3 cellular contexts compared by ENCODE assay signal in the genomic region with DNA sequence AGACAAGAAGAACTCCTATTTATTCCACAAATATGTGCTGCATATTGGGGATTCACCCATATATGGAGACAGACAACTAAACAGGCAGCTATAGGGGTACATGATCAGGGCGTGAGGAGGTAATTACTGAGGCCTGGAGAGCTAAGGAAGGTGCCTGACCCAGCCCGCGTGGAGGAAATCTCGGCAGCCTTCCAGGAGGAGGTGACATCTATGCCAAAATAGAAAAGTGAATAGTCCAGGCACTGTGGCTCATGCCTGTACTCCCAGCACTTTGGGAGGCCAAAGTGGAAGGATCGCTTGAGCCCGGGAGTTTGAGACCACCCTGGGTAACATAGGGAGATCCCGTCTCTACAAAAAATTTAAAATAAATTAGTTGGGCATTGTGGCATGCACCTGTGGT.
TF ChIP-seq lines count a peak whose summit lies in the region.

No MANE protein-coding gene starts in this region.

TF ChIP-seq in A549, 52 proteins besides CTCF, POLR2A, EP300 and RAD21:
- TF ChIP-seq ZFP36 (IDR thresholded peaks at IDR 0.05; ENCODE audit: borderline replicate concordance, partially characterized antibody): peak; percentile 93
- no peak for TF ChIP-seq BHLHE40 (IDR thresholded peaks at IDR 0.05; ENCODE audit: low read depth, low read length)

TF ChIP-seq in K562, 482 proteins besides CTCF, POLR2A, EP300 and RAD21 (continues in another document):
- TF ChIP-seq POLR2B (IDR thresholded peaks at IDR 0.05; ENCODE audit: low read depth, partially characterized antibody) (no peak), ZFP36 (IDR thresholded peaks at IDR 0.05; ENCODE audit: low read depth, low read length, partially characterized antibody) (peak; percentile 96), MAZ (CRISPR knock-in tag; conservative IDR thresholded peaks at IDR 0.05 in 1 of 2, IDR thresholded peaks at IDR 0.05 in 1 of 2) (no peak), POLR2G (IDR thresholded peaks at IDR 0.05; ENCODE audit: low read depth, low read length) (no peak), MITF (IDR thresholded peaks at IDR 0.05) (no peak), MYC (IDR thresholded peaks at IDR 0.05; ENCODE audit: low read depth, low read length) (no peak), MYC (CRISPR knock-in tag; IDR thresholded peaks at IDR 0.05; ENCODE audit: borderline replicate concordance, low read depth) (no peak), ETS2 (tag; IDR thresholded peaks at IDR 0.05; ENCODE audit: borderline replicate concordance, poor library complexity, severe bottlenecking) (no peak), RBFOX2 (IDR thresholded peaks at IDR 0.05; ENCODE audit: low read depth, low read length) (no peak), ZNF133 (CRISPR knock-in tag; IDR thresholded peaks at IDR 0.05) (no peak), MXI1 (IDR thresholded peaks at IDR 0.05; ENCODE audit: low read depth, low read length) (no peak), ZKSCAN8 (CRISPR knock-in tag; IDR thresholded peaks at IDR 0.05) (no peak), PTTG1 (tag; IDR thresholded peaks at IDR 0.05; ENCODE audit: low read depth) (no peak), MEIS2 (IDR thresholded peaks at IDR 0.05; ENCODE audit: partially characterized antibody) (no peak), ZNF561 (CRISPR knock-in tag; conservative IDR thresholded peaks at IDR 0.05) (no peak), BCOR (IDR thresholded peaks at IDR 0.05) (0 out of 2 replicates have a peak, but pooled peaks have one; percentile 44), ZFP1 (CRISPR knock-in tag; IDR thresholded peaks at IDR 0.05) (no peak), ZNF436 (CRISPR knock-in tag; IDR thresholded peaks at IDR 0.05) (0 out of 2 replicates have a peak, but pooled peaks have one; percentile 10), GTF2E2 (tag; IDR thresholded peaks at IDR 0.05) (no peak), NFIC (IDR thresholded peaks at IDR 0.05) (peak; percentile 80), CBX2 (IDR thresholded peaks at IDR 0.05; ENCODE audit: insufficient read depth, low read length, poor library complexity, severe bottlenecking) (no peak), ZNF23 (CRISPR knock-in tag; IDR thresholded peaks at IDR 0.05) (no peak), RBM25 (IDR thresholded peaks at IDR 0.05; ENCODE audit: low read depth, low read length, severe bottlenecking) (peak; percentile 79), ZNF445 (CRISPR knock-in tag; IDR thresholded peaks at IDR 0.05; ENCODE audit: low read depth) (no peak), MYNN (IDR thresholded peaks at IDR 0.05) (no peak), MYNN (CRISPR knock-in tag; IDR thresholded peaks at IDR 0.05) (no peak), BCL6 (CRISPR knock-in tag; IDR thresholded peaks at IDR 0.05) (no peak), PRMT5 (CRISPR knock-in tag; IDR thresholded peaks at IDR 0.05) (no peak)
- TF ChIP-seq, protein P1, sequence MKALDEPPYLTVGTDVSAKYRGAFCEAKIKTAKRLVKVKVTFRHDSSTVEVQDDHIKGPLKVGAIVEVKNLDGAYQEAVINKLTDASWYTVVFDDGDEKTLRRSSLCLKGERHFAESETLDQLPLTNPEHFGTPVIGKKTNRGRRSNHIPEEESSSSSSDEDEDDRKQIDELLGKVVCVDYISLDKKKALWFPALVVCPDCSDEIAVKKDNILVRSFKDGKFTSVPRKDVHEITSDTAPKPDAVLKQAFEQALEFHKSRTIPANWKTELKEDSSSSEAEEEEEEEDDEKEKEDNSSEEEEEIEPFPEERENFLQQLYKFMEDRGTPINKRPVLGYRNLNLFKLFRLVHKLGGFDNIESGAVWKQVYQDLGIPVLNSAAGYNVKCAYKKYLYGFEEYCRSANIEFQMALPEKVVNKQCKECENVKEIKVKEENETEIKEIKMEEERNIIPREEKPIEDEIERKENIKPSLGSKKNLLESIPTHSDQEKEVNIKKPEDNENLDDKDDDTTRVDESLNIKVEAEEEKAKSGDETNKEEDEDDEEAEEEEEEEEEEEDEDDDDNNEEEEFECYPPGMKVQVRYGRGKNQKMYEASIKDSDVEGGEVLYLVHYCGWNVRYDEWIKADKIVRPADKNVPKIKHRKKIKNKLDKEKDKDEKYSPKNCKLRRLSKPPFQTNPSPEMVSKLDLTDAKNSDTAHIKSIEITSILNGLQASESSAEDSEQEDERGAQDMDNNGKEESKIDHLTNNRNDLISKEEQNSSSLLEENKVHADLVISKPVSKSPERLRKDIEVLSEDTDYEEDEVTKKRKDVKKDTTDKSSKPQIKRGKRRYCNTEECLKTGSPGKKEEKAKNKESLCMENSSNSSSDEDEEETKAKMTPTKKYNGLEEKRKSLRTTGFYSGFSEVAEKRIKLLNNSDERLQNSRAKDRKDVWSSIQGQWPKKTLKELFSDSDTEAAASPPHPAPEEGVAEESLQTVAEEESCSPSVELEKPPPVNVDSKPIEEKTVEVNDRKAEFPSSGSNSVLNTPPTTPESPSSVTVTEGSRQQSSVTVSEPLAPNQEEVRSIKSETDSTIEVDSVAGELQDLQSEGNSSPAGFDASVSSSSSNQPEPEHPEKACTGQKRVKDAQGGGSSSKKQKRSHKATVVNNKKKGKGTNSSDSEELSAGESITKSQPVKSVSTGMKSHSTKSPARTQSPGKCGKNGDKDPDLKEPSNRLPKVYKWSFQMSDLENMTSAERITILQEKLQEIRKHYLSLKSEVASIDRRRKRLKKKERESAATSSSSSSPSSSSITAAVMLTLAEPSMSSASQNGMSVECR (CRISPR knock-in tag; IDR thresholded peaks at IDR 0.05): no peak
- TF ChIP-seq, protein P2, sequence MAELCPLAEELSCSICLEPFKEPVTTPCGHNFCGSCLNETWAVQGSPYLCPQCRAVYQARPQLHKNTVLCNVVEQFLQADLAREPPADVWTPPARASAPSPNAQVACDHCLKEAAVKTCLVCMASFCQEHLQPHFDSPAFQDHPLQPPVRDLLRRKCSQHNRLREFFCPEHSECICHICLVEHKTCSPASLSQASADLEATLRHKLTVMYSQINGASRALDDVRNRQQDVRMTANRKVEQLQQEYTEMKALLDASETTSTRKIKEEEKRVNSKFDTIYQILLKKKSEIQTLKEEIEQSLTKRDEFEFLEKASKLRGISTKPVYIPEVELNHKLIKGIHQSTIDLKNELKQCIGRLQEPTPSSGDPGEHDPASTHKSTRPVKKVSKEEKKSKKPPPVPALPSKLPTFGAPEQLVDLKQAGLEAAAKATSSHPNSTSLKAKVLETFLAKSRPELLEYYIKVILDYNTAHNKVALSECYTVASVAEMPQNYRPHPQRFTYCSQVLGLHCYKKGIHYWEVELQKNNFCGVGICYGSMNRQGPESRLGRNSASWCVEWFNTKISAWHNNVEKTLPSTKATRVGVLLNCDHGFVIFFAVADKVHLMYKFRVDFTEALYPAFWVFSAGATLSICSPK (IDR thresholded peaks at IDR 0.05; ENCODE audit: borderline replicate concordance): no peak

TF ChIP-seq in HepG2, 621 proteins besides CTCF, POLR2A, EP300 and RAD21:
- TF ChIP-seq NFRKB (IDR thresholded peaks at IDR 0.05) (no peak), ZNF766 (CRISPR knock-in tag; IDR thresholded peaks at IDR 0.05; ENCODE audit: borderline replicate concordance) (no peak), ZNF619 (CRISPR knock-in tag; IDR thresholded peaks at IDR 0.05) (no peak), HIVEP1 (CRISPR knock-in tag; IDR thresholded peaks at IDR 0.05) (no peak), ZFP36 (IDR thresholded peaks at IDR 0.05; ENCODE audit: borderline replicate concordance, low read depth, low read length, partially characterized antibody) (peak; percentile 91)
